18 cellular contexts compared by ENCODE assay signal in the genomic region with DNA sequence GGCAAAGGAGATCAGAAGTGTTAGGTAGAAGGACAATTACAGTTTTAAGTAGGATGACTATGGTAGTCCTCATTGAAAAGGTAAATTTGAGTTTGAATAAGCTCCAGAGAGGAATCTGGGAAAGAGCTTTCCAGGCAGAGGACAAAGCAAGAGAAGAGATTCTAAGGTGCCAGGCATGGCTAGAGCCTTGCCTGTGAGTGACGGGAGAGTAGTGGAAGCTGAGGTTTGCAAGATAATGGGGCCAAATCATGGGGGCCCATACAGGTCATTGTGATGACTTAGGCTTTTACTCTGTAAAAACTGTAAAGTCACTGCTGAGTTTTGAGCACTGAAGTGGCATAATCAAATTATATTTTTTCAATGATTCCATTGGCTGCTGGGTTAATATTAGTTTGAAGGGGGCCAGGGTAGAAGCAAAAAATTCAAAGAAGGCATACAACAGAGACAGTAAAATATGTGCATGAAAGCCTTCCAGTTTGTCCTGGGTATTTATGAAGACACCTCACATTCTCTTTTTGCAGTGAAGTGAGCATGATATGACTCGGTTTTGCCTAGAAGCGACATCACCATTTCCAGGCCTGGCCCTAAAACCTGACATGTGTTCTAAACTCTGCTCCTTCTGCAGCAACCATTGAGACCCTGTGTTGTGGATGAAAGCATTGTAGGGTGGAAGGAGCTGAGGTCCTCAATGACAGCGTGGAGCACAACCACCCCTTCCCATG.
DNase-seq lines count a peak whose midpoint lies in the region; ATAC-seq, FAIRE-seq and TF ChIP-seq lines count a peak whose summit lies in the region.
"Had no signal": no experiment of that assay in that cellular context is flagged by ENCODE, and none has a peak within 500 bp of the region (broad histone marks: within the 10 kb centered on the region; RNA-seq: fewer than 3 reads in every experiment).

No MANE protein-coding gene starts in this region.

- in situ Hi-C loops in IMR-90 (cut with MboI; ENCODE audit: low sequenced_read_pairs) = no loop called here

- H3K9ac ChIP-seq in IMR-90 (ENCODE audit: low read depth, low read length) (no peak overlapping the region), H1 (replicated peaks in 1 of 4; ENCODE audit: extremely low read depth in 1 of 4, low read depth in 3 of 4, low read length in 3 of 4) (no peak overlapping the region), neural progenitor cell (no peak overlapping the region)
- H3K9ac ChIP-seq: BLaER1, KMS-11 had no signal

- peaks cover 6% of the 10 kb centered on the region for H3K4me1 Mint-ChIP-seq in neural progenitor cell
- H3K4me1 Mint-ChIP-seq: CD4-positive, CD25-positive, alpha-beta regulatory T cell had no signal

- H2BK120ac ChIP-seq in IMR-90 (ENCODE audit: low read depth, low read length) = no peak overlapping the region
- no peak overlapping the region for H2BK120ac ChIP-seq in H1 (replicated peaks; ENCODE audit: low read depth, low read length)

- no TSS peak for BruUV-seq in IMR-90 (replicated peaks; lab: Mats Ljungman, UMichigan)

- TF ChIP-seq RAD21 in IMR-90 (IDR thresholded peaks at IDR 0.05; ENCODE audit: low read length) (no peak), H1 (IDR thresholded peaks at IDR 0.05 in 1 of 2, conservative IDR thresholded peaks at IDR 0.05 in 1 of 2; ENCODE audit: low read depth in 2 of 2, low read length in 2 of 2) (no peak)

- TF ChIP-seq CTCF in IMR-90 (conservative IDR thresholded peaks at IDR 0.05; ENCODE audit: low read depth, low read length) = no peak
- no peak for TF ChIP-seq CTCF in H1 (IDR thresholded peaks at IDR 0.05; ENCODE audit: control extremely low read depth in 1 of 3, insufficient read depth in 1 of 3, low read depth in 1 of 3, low read length in 3 of 3)
- TF ChIP-seq CTCF in neural progenitor cell (IDR thresholded peaks at IDR 0.05) = no peak
- TF ChIP-seq CTCF in hepatocyte (IDR thresholded peaks at IDR 0.05; ENCODE audit: poor library complexity) = no peak

- ATAC-seq in GM19351 (IDR thresholded peaks at IDR 0.05; ENCODE audit: unreplicated experiment) (peak; percentile 62), IMR-90 (ENCODE audit: low read depth) (no peak), HG03135 (IDR thresholded peaks at IDR 0.05; ENCODE audit: unreplicated experiment) (no peak)

- no peaks in the 10 kb centered on the region for H3K36me3 Mint-ChIP-seq in neural progenitor cell
- H3K36me3 Mint-ChIP-seq: CD4-positive, CD25-positive, alpha-beta regulatory T cell had no signal

- H4K20me1 ChIP-seq in IMR-90 (ENCODE audit: insufficient read depth, low read length) (no peaks in the 10 kb centered on the region), H1 (replicated peaks in 1 of 2; ENCODE audit: control insufficient read depth in 1 of 2, insufficient read depth in 2 of 2, low read length in 2 of 2) (no peaks in the 10 kb centered on the region), neural progenitor cell (ENCODE audit: low read depth) (no peaks in the 10 kb centered on the region), hepatocyte (ENCODE audit: insufficient read depth, poor library complexity, severe bottlenecking) (no peaks in the 10 kb centered on the region)
- H4K20me1 ChIP-seq: BLaER1 had no signal

- H2BK20ac ChIP-seq in IMR-90 (ENCODE audit: low read depth, low read length) = no peak overlapping the region
- H2BK20ac ChIP-seq in H1 (ENCODE audit: low read length) = no peak overlapping the region

- H3K23ac ChIP-seq in IMR-90 (ENCODE audit: low read depth, low read length) (no peak overlapping the region), H1 (ENCODE audit: insufficient read length) (no peak overlapping the region)

- intact Hi-C loops in IMR-90 (cut with micrococcal nuclease) = no loop called here

- H4K5ac ChIP-seq in IMR-90 (ENCODE audit: low read depth, low read length) (peak overlapping the region; percentile 48; the same call in 1 of the 2 replicates), H1 (ENCODE audit: insufficient read length, low read depth, low read length) (no peak overlapping the region)

- H3K9me1 ChIP-seq in IMR-90 (ENCODE audit: insufficient read depth, low read length) = no peaks in the 10 kb centered on the region

- H3K36me3 ChIP-seq in IMR-90 (ENCODE audit: control insufficient read depth, insufficient read depth, low read length) (no peaks in the 10 kb centered on the region), H1 (ENCODE audit: control insufficient read depth in 2 of 4, insufficient read depth in 4 of 4, low read length in 3 of 4) (no peaks in the 10 kb centered on the region), neural progenitor cell (no peaks in the 10 kb centered on the region), hepatocyte (replicated peaks; ENCODE audit: insufficient read depth, low read depth) (no peaks in the 10 kb centered on the region)
- H3K36me3 ChIP-seq: BLaER1 had no signal

- no peaks in the 10 kb centered on the region for H3K27me3 Mint-ChIP-seq in neural progenitor cell (ENCODE audit: insufficient read depth, low read depth)
- H3K27me3 Mint-ChIP-seq: CD4-positive, CD25-positive, alpha-beta regulatory T cell had no signal

- H3K9me3 ChIP-seq in IMR-90 (ENCODE audit: control insufficient read depth, insufficient read depth, low read length) (no peaks in the 10 kb centered on the region), H1 (ENCODE audit: insufficient read depth in 2 of 2, low read depth in 1 of 2, low read length in 1 of 2) (no peaks in the 10 kb centered on the region), neural progenitor cell (ENCODE audit: low read depth) (no peaks in the 10 kb centered on the region), hepatocyte (ENCODE audit: low read depth) (no peaks in the 10 kb centered on the region)
- H3K9me3 ChIP-seq: BLaER1 had no signal

- H2AK5ac ChIP-seq in IMR-90 (ENCODE audit: low read depth, low read length) (no peak overlapping the region), H1 (ENCODE audit: low read depth, low read length) (peak overlapping the region; percentile 25; the same call in 1 of the 2 replicates)

- H3K23me2 ChIP-seq in H1 (ENCODE audit: low read depth, low read length) = no peaks in the 10 kb centered on the region

- no peak overlapping the region for H2BK15ac ChIP-seq in IMR-90 (ENCODE audit: low read depth, low read length)
- no peak overlapping the region for H2BK15ac ChIP-seq in H1 (ENCODE audit: low read length)

- no peaks in the 10 kb centered on the region for H3F3A ChIP-seq in neural progenitor cell (ENCODE audit: low read depth)

- H4K91ac ChIP-seq in IMR-90 (ENCODE audit: insufficient read depth, low read depth, low read length) (no peak overlapping the region), H1 (replicated peaks; ENCODE audit: insufficient read length, low read length) (peak overlapping the region; percentile 32)

- no peaks in the 10 kb centered on the region for H3K9me3 Mint-ChIP-seq in neural progenitor cell

- no peaks in the 10 kb centered on the region for H3K9me2 ChIP-seq in hepatocyte (replicated peaks; ENCODE audit: insufficient read depth)

- H3K27ac ChIP-seq in IMR-90 (ENCODE audit: insufficient read depth, low read length) = no peak overlapping the region
- H3K27ac ChIP-seq in H1 (ENCODE audit: low read depth, low read length) = no peak overlapping the region
- H3K27ac ChIP-seq in neural progenitor cell = no peak overlapping the region
- H3K27ac ChIP-seq in hepatocyte = no peak overlapping the region
- H3K27ac ChIP-seq: BLaER1, KMS-11 had no signal

- H4K8ac ChIP-seq in IMR-90 (ENCODE audit: low read depth in 2 of 2, low read length in 2 of 2) = no peak overlapping the region
- H4K8ac ChIP-seq in H1 (ENCODE audit: extremely low read depth, insufficient read depth, low read length) = no peak overlapping the region

- FAIRE-seq in H1 (lab: Jason Lieb, UNC) = no peak
- FAIRE-seq: GM18507 had no signal

- H3K79me2 ChIP-seq in H1 (ENCODE audit: control insufficient read depth in 1 of 2, insufficient read depth in 2 of 2, low read length in 2 of 2) = no peaks in the 10 kb centered on the region
- H3K79me2 ChIP-seq in neural progenitor cell (ENCODE audit: low read depth) = no peaks in the 10 kb centered on the region
- H3K79me2 ChIP-seq in hepatocyte = no peaks in the 10 kb centered on the region

- H2AK9ac ChIP-seq in IMR-90 (replicated peaks; ENCODE audit: low read depth, low read length, poor library complexity) = no peak overlapping the region

- no peak overlapping the region for H3K27ac Mint-ChIP-seq in neural progenitor cell
- H3K27ac Mint-ChIP-seq: CD4-positive, CD25-positive, alpha-beta regulatory T cell had no signal

- DNase-seq in IMR-90 (no peak), H1 (ENCODE audit: low read depth in 1 of 2, low spot score in 2 of 2) (no peak), neural progenitor cell (ENCODE audit: low spot score) (peak; percentile 3), putamen (ENCODE audit: low spot score) (no peak), hepatocyte (ENCODE audit: low spot score) (no peak), Kasumi-1 (lab: John Stamatoyannopoulos, UW) (no peak)
- DNase-seq: CD4-positive, CD25-positive, alpha-beta regulatory T cell; NCI-H1048; NCI-H1417; NCI-H1694; NCI-H2029 treated with DMSO at 0.1 percent for 48 hours; NCI-H526 treated with DMSO at 0.1 percent for 48 hours; SHP77 treated with DMSO at 0.1 percent for 48 hours had no signal

- H3K18ac ChIP-seq in IMR-90 (ENCODE audit: low read depth, low read length) (no peak overlapping the region), H1 (ENCODE audit: extremely low read depth, low read length) (peak overlapping the region; percentile 10; the same call in 1 of the 2 replicates)

- WGBS in IMR-90 (ENCODE audit: extremely low coverage in 2 of 2, insufficient read length in 1 of 2), 2 experiments = 100% methylated on average over 1 of the region's 4 CpGs; no CpG with 5 or more reads in 1 of the 2 experiments
- WGBS in H1 (ENCODE audit: extremely low coverage in 1 of 2, insufficient coverage in 1 of 2, insufficient read length in 1 of 2, insufficient replicate concordance in 2 of 2, low coverage in 1 of 2, low lambda C conversion rate in 2 of 2, missing lambda C conversion rate in 1 of 2), 2 experiments = 87% methylated on average over 4 of the region's 4 CpGs; no CpG with 5 or more reads in 1 of the 2 experiments
- WGBS in hepatocyte (ENCODE audit: low lambda C conversion rate, missing lambda C conversion rate) = 93% methylated on average over 4 of the region's 4 CpGs

- CTCF ChIA-PET in IMR-90 (lab: Yijun Ruan, JAX) (no interaction called here), H1 (lab: Charles Lee; ENCODE audit: partially characterized antibody) (no interaction called here)

- H3K27me3 ChIP-seq in IMR-90 (ENCODE audit: control insufficient read depth, insufficient read depth, low read length) = no peaks in the 10 kb centered on the region
- H3K27me3 ChIP-seq in H1 (replicated peaks in 1 of 4; ENCODE audit: control insufficient read depth in 3 of 4, extremely low read depth in 1 of 4, insufficient read depth in 3 of 4, low read length in 3 of 4) = no peaks in the 10 kb centered on the region
- H3K27me3 ChIP-seq in neural progenitor cell = no peaks in the 10 kb centered on the region
- H3K27me3 ChIP-seq in hepatocyte = no peaks in the 10 kb centered on the region
- H3K27me3 ChIP-seq: BLaER1 had no signal

- H2AFZ ChIP-seq in IMR-90 (replicated peaks; ENCODE audit: low read length, poor library complexity) (no peak overlapping the region), H1 (ENCODE audit: low read length) (no peak overlapping the region), neural progenitor cell (replicated peaks) (no peak overlapping the region), hepatocyte (no peak overlapping the region)

- H3K4me3 ChIP-seq in IMR-90 (ENCODE audit: insufficient read depth, low read depth, low read length) (no peak overlapping the region), H1 (ENCODE audit: extremely low read depth in 1 of 4, insufficient read depth in 2 of 4, low read depth in 3 of 4, low read length in 4 of 4) (no peak overlapping the region), neural progenitor cell (no peak overlapping the region), hepatocyte (no peak overlapping the region)
- H3K4me3 ChIP-seq: BLaER1 had no signal

- no peak overlapping the region for H2BK5ac ChIP-seq in IMR-90 (ENCODE audit: low read depth, low read length, poor library complexity, severe bottlenecking)
- H2BK5ac ChIP-seq in H1 (ENCODE audit: low read depth, low read length) = no peak overlapping the region; the same call in 1 of the 2 replicates

- no peak overlapping the region for H3K4ac ChIP-seq in IMR-90 (ENCODE audit: low read depth, low read length)
- H3K4ac ChIP-seq in H1 (replicated peaks; ENCODE audit: insufficient read length, low read depth, low read length) = no peak overlapping the region

- no peak overlapping the region for H3K4me3 Mint-ChIP-seq in neural progenitor cell
- H3K4me3 Mint-ChIP-seq: CD4-positive, CD25-positive, alpha-beta regulatory T cell had no signal

- H2BK12ac ChIP-seq in H1 (ENCODE audit: low read depth, low read length) = peak overlapping the region; percentile 86

- TF ChIP-seq EP300 in H1 (IDR thresholded peaks at IDR 0.05; ENCODE audit: borderline replicate concordance in 1 of 2, low read depth in 2 of 2, low read length in 2 of 2) = no peak

- H3K4me1 ChIP-seq in IMR-90 (ENCODE audit: control insufficient read depth, insufficient read depth, low read length) (peaks cover 4% of the 10 kb centered on the region), H1 (replicated peaks in 1 of 4; ENCODE audit: control insufficient read depth in 3 of 4, insufficient read depth in 4 of 4, low read length in 3 of 4) (peaks cover 0 to 8% (median 5%) of the 10 kb centered on the region in 4 experiments; a peak in 3 of 7 replicates), neural progenitor cell (peaks cover 7% of the 10 kb centered on the region), hepatocyte (ENCODE audit: insufficient read depth) (peaks cover 14% of the 10 kb centered on the region)

- H3K56ac ChIP-seq in IMR-90 (ENCODE audit: extremely low read depth, insufficient read depth, low read length) = no peak overlapping the region
- H3K56ac ChIP-seq in H1 (replicated peaks; ENCODE audit: insufficient read length, low read depth, low read length) = no peak overlapping the region

- TF ChIP-seq POLR2A in IMR-90 (IDR thresholded peaks at IDR 0.05; ENCODE audit: low read depth, low read length) = no peak
- TF ChIP-seq POLR2A in H1 (IDR thresholded peaks at IDR 0.05; ENCODE audit: control extremely low read depth in 1 of 2, low read depth in 2 of 2, low read length in 2 of 2) = no peak

- POLR2A ChIA-PET in IMR-90 (lab: Charles Lee; ENCODE audit: unreplicated experiment) = no interaction called here
- POLR2A ChIA-PET in H1 (lab: Charles Lee; ENCODE audit: partially characterized antibody) = no interaction called here

- no peaks in the 10 kb centered on the region for H3K79me1 ChIP-seq in IMR-90 (ENCODE audit: low read depth in 1 of 2, low read length in 2 of 2)
- H3K79me1 ChIP-seq in H1 (ENCODE audit: low read depth, low read length) = no peaks in the 10 kb centered on the region

- H3K14ac ChIP-seq in IMR-90 (replicated peaks; ENCODE audit: low read depth, low read length) (no peak overlapping the region), H1 (ENCODE audit: insufficient read length) (no peak overlapping the region)

- H3K4me2 ChIP-seq in IMR-90 (ENCODE audit: low read depth, low read length) (no peak overlapping the region), H1 (ENCODE audit: insufficient read depth in 1 of 2, low read depth in 2 of 2, low read length in 2 of 2) (peak overlapping the region in 1 of 2 experiments; percentile 32; a peak in 1 of 4 replicates), neural progenitor cell (no peak overlapping the region), hepatocyte (no peak overlapping the region)
- H3K4me2 ChIP-seq: BLaER1, KMS-11 had no signal

- dilution Hi-C loops in IMR-90 (cut with HindIII; ENCODE audit: low sequenced_read_pairs, unreplicated experiment) = no loop called here
